Comparison of ENCODE assay signal across 8 cellular contexts in genomic region chr2:171999604-172000469, GRCh38. TPM values are rescaled to one million over a fixed set of nuclear protein-coding genes. Genes with fewer than 3 reads are reported as not detected.
DNase-seq lines count a peak whose midpoint lies in the region; TF ChIP-seq lines count a peak whose summit lies in the region.

Gene METAP1D, plus strand, starts transcription at chr2:171999953. Its CDS starts 17 bp downstream, at chr2:171999970.

- H3K4me3 ChIP-seq in GM06990 (replicated peaks; ENCODE audit: low read depth, low read length), result peak within 1 kb of the TSS; percentile 95

- H3K27me3 Mint-ChIP-seq in HFFc6 (ENCODE audit: insufficient read depth), result no peaks in the 10 kb centered on the region; the same call in 1 of the 2 replicates
- H3K27me3 Mint-ChIP-seq in activated naive CD4-positive, alpha-beta T cell treated with anti-CD3 and anti-CD28 coated beads, Interleukin-2, amount 10 ng/mL, durations not matched to agents 7 days and 5 days, result peaks cover 23% of the 10 kb centered on the region

- H3K27ac Mint-ChIP-seq in HFFc6, result peak within 1 kb of the TSS; percentile 89
- peak within 1 kb of the TSS; percentile 80 for H3K27ac Mint-ChIP-seq in activated naive CD4-positive, alpha-beta T cell treated with anti-CD3 and anti-CD28 coated beads, Interleukin-2, amount 10 ng/mL, durations not matched to agents 7 days and 5 days

- no peaks in the 10 kb centered on the region for H3K27me3 ChIP-seq in GM06990 (replicated peaks; ENCODE audit: control insufficient read depth, insufficient read depth, low read length)

- H3K9me3 Mint-ChIP-seq in HFFc6, result no peaks in the 10 kb centered on the region
- H3K9me3 Mint-ChIP-seq in activated naive CD4-positive, alpha-beta T cell treated with anti-CD3 and anti-CD28 coated beads, Interleukin-2, amount 10 ng/mL, durations not matched to agents 7 days and 5 days, result no peaks in the 10 kb centered on the region

- peaks cover 37% of the 10 kb centered on the region for H3K4me1 Mint-ChIP-seq in HFFc6 (ENCODE audit: low read depth)
- H3K4me1 Mint-ChIP-seq in activated naive CD4-positive, alpha-beta T cell treated with anti-CD3 and anti-CD28 coated beads, Interleukin-2, amount 10 ng/mL, durations not matched to agents 7 days and 5 days, result peaks cover 25% of the 10 kb centered on the region

- CTCF ChIA-PET in activated naive CD4-positive, alpha-beta T cell treated with anti-CD3 and anti-CD28 coated beads, Interleukin-2, amount 10 ng/mL, durations not matched to agents 7 days and 5 days (lab: Charles Lee), result no interaction called here

- peak within 1 kb of the TSS; percentile 94 for H3K4me3 Mint-ChIP-seq in HFFc6
- H3K4me3 Mint-ChIP-seq in activated naive CD4-positive, alpha-beta T cell treated with anti-CD3 and anti-CD28 coated beads, Interleukin-2, amount 10 ng/mL, durations not matched to agents 7 days and 5 days, result peak within 1 kb of the TSS; percentile 82

- in situ Hi-C loops in SK-MEL-5 (cut with HindIII; ENCODE audit: low pct_unique_long_range_greater_than_20kb, low sequenced_read_pairs), result no loop called here

- no peaks in the 10 kb centered on the region for H3K36me3 ChIP-seq in GM06990 (ENCODE audit: control insufficient read depth, insufficient read depth, low read length)

- H3K36me3 Mint-ChIP-seq in HFFc6 (ENCODE audit: low read depth), result peaks cover 6% of the 10 kb centered on the region; the same call in 1 of the 2 replicates
- H3K36me3 Mint-ChIP-seq in activated naive CD4-positive, alpha-beta T cell treated with anti-CD3 and anti-CD28 coated beads, Interleukin-2, amount 10 ng/mL, durations not matched to agents 7 days and 5 days, result no peaks in the 10 kb centered on the region

- TF ChIP-seq CTCF in GM06990 (IDR thresholded peaks at IDR 0.05; ENCODE audit: insufficient read depth, low read length, poor library complexity, severe bottlenecking) (peak; percentile 6), HFFc6 (IDR thresholded peaks at IDR 0.05) (0 out of 2 replicates have a peak, but pooled peaks have one; percentile 16)

- DNase-seq in GM06990 (ENCODE audit: extremely low read depth, insufficient read length) (peak; percentile 98), HFFc6 (peak; percentile 85), MV-4-11 (lab: John Stamatoyannopoulos, UW) (peak; percentile 88), SK-MEL-5 (ENCODE audit: low read depth, low spot score) (peak; percentile 82), globus pallidus (ENCODE audit: low spot score) (peak; percentile 91), nucleus accumbens (lab: John Stamatoyannopoulos, UW) (peak; percentile 34 to 94 (median 86)), superior temporal gyrus (ENCODE audit: extremely low spot score) (peak; percentile 92)
- peak; percentile 91 for DNase-seq in activated naive CD4-positive, alpha-beta T cell treated with anti-CD3 and anti-CD28 coated beads, Interleukin-2, amount 10 ng/mL, durations not matched to agents 7 days and 5 days

RNA-seq across cellular contexts. Expression of gene METAP1D, which starts in this region (rescaled TPM):
- total RNA-seq in HFFc6 (2021; fragmentation: NEBNext Ultra II Directional; extraction: Animal tissue kit (Norgen Biotek cat#: 25700)), result 1 to 10 TPM; 5.3 to 7.5 (median 6.2) TPM
- 7.6 and 10.8 TPM in 2 replicates for total RNA-seq in SK-MEL-5 (2014; rRNA removed; shearing (Covaris generic))
- 8.7 and 8.9 TPM in 2 replicates for polyA plus RNA-seq in SK-MEL-5 (2015; cell fraction: cytosol; rRNA removed)
- polyA plus RNA-seq in SK-MEL-5 (2015; cell fraction: nucleus; rRNA removed), result 78.5 and 91.4 TPM in 2 replicates

Comparison
In these comparisons a context has a peak if more than half of its experiments do, and no peak if none do; other contexts are left out.
1. Peak in every context shown above with its lines: DNase-seq and H3K4me3 ChIP-seq.